In the genomic region with DNA sequence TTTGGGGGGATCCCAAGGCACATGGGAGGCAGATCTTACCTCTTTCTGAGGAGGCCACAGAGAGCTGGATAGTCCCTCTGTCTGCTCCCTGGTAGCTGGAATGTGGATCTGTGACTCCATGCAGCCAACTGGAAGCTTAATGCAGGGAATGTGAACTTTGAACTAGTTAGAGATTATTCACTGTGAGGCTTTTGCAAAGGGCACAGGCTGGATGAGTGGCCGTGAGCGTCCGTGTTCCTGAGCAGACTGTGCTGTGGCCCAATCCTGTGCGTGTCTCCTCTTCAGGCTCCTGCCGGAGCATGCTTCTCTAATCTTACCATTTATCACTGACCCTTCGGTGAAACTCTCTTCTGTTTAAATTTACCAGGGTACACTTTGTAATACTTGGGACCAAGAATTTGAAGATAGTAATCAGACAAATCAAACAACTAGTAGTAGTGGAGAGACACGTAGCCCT, we compare ENCODE assay signal across 1 cellular context.
TF ChIP-seq lines count a peak whose summit lies in the region.

No MANE protein-coding gene starts in this region.

TF ChIP-seq in HepG2, 621 proteins besides CTCF, POLR2A, EP300 and RAD21 (continued from another document and continues in another):
- TF ChIP-seq TBP (CRISPR knock-in tag; IDR thresholded peaks at IDR 0.05) (no peak), NCOR1 (IDR thresholded peaks at IDR 0.05; ENCODE audit: borderline replicate concordance, low read length) (peak; percentile 84; the same call in 1 of the 2 replicates), ELF3 (CRISPR knock-in tag; IDR thresholded peaks at IDR 0.05) (peak; percentile 46; the same call in 1 of the 2 replicates), JUNB (CRISPR knock-in tag; IDR thresholded peaks at IDR 0.05; ENCODE audit: borderline replicate concordance) (0 out of 2 replicates have a peak, but pooled peaks have one; percentile 17), ZFP1 (CRISPR knock-in tag; IDR thresholded peaks at IDR 0.05) (no peak), CEBPB (IDR thresholded peaks at IDR 0.05; ENCODE audit: borderline replicate concordance, low read depth, low read length) (0 out of 2 replicates have a peak, but pooled peaks have one; percentile 8), TEAD3 (CRISPR knock-in tag; optimal IDR thresholded peaks at IDR 0.05; ENCODE audit: borderline replicate concordance) (peak; percentile 97), LCORL (IDR thresholded peaks at IDR 0.05) (no peak), LCORL (CRISPR knock-in tag; IDR thresholded peaks at IDR 0.05) (peak; percentile 54; the same call in 1 of the 2 replicates), MYC (CRISPR knock-in tag; IDR thresholded peaks at IDR 0.05; ENCODE audit: borderline replicate concordance) (peak; percentile 63; the same call in 1 of the 2 replicates), GATAD1 (CRISPR knock-in tag; IDR thresholded peaks at IDR 0.05) (0 out of 2 replicates have a peak, but pooled peaks have one; percentile 16), ZC3H4 (CRISPR knock-in tag; IDR thresholded peaks at IDR 0.05; ENCODE audit: borderline replicate concordance) (no peak), ZNF567 (CRISPR knock-in tag; IDR thresholded peaks at IDR 0.05; ENCODE audit: borderline replicate concordance) (peak; percentile 86; the same call in 1 of the 2 replicates), FOXK1 (CRISPR knock-in tag; IDR thresholded peaks at IDR 0.05; ENCODE audit: borderline replicate concordance, low read depth) (no peak), TARDBP (CRISPR knock-in tag; IDR thresholded peaks at IDR 0.05) (peak; percentile 42; the same call in 1 of the 2 replicates), NFIC (IDR thresholded peaks at IDR 0.05; ENCODE audit: low read length) (no peak), SOX5 (CRISPR knock-in tag; IDR thresholded peaks at IDR 0.05; ENCODE audit: borderline replicate concordance) (peak; percentile 41; the same call in 1 of the 2 replicates), ZKSCAN8 (CRISPR knock-in tag; IDR thresholded peaks at IDR 0.05; ENCODE audit: borderline replicate concordance) (peak; percentile 42; the same call in 1 of the 2 replicates), HOXA3 (CRISPR knock-in tag; IDR thresholded peaks at IDR 0.05) (peak; percentile 67)
- TF ChIP-seq, protein P1, sequence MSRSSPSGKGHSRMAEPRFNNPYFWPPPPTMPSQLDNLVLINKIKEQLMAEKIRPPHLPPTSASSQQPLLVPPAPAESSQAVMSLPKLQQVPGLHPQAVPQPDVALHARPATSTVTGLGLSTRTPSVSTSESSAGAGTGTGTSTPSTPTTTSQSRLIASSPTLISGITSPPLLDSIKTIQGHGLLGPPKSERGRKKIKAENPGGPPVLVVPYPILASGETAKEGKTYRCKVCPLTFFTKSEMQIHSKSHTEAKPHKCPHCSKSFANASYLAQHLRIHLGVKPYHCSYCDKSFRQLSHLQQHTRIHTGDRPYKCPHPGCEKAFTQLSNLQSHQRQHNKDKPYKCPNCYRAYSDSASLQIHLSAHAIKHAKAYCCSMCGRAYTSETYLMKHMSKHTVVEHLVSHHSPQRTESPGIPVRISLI (CRISPR knock-in tag; IDR thresholded peaks at IDR 0.05; ENCODE audit: borderline replicate concordance), result no peak; the same call in 1 of the 2 replicates
- TF ChIP-seq, protein P2, sequence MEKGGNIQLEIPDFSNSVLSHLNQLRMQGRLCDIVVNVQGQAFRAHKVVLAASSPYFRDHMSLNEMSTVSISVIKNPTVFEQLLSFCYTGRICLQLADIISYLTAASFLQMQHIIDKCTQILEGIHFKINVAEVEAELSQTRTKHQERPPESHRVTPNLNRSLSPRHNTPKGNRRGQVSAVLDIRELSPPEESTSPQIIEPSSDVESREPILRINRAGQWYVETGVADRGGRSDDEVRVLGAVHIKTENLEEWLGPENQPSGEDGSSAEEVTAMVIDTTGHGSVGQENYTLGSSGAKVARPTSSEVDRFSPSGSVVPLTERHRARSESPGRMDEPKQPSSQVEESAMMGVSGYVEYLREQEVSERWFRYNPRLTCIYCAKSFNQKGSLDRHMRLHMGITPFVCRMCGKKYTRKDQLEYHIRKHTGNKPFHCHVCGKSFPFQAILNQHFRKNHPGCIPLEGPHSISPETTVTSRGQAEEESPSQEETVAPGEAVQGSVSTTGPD (CRISPR knock-in tag; IDR thresholded peaks at IDR 0.05), result 0 out of 2 replicates have a peak, but pooled peaks have one; percentile 37
- TF ChIP-seq, protein P3, sequence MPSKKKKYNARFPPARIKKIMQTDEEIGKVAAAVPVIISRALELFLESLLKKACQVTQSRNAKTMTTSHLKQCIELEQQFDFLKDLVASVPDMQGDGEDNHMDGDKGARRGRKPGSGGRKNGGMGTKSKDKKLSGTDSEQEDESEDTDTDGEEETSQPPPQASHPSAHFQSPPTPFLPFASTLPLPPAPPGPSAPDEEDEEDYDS (CRISPR knock-in tag; IDR thresholded peaks at IDR 0.05), result peak; percentile 71
- TF ChIP-seq, protein P4, sequence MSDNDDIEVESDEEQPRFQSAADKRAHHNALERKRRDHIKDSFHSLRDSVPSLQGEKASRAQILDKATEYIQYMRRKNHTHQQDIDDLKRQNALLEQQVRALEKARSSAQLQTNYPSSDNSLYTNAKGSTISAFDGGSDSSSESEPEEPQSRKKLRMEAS (IDR thresholded peaks at IDR 0.05), result no peak
- TF ChIP-seq, protein P5, sequence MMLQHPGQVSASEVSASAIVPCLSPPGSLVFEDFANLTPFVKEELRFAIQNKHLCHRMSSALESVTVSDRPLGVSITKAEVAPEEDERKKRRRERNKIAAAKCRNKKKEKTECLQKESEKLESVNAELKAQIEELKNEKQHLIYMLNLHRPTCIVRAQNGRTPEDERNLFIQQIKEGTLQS (CRISPR knock-in tag; IDR thresholded peaks at IDR 0.05), result 0 out of 2 replicates have a peak, but pooled peaks have one; percentile 1
- TF ChIP-seq, protein P6, sequence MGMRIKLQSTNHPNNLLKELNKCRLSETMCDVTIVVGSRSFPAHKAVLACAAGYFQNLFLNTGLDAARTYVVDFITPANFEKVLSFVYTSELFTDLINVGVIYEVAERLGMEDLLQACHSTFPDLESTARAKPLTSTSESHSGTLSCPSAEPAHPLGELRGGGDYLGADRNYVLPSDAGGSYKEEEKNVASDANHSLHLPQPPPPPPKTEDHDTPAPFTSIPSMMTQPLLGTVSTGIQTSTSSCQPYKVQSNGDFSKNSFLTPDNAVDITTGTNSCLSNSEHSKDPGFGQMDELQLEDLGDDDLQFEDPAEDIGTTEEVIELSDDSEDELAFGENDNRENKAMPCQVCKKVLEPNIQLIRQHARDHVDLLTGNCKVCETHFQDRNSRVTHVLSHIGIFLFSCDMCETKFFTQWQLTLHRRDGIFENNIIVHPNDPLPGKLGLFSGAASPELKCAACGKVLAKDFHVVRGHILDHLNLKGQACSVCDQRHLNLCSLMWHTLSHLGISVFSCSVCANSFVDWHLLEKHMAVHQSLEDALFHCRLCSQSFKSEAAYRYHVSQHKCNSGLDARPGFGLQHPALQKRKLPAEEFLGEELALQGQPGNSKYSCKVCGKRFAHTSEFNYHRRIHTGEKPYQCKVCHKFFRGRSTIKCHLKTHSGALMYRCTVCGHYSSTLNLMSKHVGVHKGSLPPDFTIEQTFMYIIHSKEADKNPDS (CRISPR knock-in tag; IDR thresholded peaks at IDR 0.05), result peak; percentile 70
- TF ChIP-seq, protein P7, sequence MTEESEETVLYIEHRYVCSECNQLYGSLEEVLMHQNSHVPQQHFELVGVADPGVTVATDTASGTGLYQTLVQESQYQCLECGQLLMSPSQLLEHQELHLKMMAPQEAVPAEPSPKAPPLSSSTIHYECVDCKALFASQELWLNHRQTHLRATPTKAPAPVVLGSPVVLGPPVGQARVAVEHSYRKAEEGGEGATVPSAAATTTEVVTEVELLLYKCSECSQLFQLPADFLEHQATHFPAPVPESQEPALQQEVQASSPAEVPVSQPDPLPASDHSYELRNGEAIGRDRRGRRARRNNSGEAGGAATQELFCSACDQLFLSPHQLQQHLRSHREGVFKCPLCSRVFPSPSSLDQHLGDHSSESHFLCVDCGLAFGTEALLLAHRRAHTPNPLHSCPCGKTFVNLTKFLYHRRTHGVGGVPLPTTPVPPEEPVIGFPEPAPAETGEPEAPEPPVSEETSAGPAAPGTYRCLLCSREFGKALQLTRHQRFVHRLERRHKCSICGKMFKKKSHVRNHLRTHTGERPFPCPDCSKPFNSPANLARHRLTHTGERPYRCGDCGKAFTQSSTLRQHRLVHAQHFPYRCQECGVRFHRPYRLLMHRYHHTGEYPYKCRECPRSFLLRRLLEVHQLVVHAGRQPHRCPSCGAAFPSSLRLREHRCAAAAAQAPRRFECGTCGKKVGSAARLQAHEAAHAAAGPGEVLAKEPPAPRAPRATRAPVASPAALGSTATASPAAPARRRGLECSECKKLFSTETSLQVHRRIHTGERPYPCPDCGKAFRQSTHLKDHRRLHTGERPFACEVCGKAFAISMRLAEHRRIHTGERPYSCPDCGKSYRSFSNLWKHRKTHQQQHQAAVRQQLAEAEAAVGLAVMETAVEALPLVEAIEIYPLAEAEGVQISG (CRISPR knock-in tag; IDR thresholded peaks at IDR 0.05), result peak; percentile 54; the same call in 1 of the 2 replicates
- TF ChIP-seq, protein P8, sequence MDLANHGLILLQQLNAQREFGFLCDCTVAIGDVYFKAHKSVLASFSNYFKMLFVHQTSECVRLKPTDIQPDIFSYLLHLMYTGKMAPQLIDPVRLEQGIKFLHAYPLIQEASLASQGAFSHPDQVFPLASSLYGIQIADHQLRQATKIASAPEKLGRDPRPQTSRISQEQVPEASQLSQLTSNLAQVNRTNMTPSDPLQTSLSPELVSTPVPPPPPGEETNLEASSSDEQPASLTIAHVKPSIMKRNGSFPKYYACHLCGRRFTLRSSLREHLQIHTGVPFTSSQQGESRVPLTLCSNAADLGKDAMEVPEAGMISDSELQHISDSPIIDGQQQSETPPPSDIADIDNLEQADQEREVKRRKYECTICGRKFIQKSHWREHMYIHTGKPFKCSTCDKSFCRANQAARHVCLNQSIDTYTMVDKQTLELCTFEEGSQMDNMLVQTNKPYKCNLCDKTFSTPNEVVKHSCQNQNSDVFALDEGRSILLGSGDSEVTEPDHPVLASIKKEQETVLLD (CRISPR knock-in tag; IDR thresholded peaks at IDR 0.05; ENCODE audit: low read depth), result no peak
- TF ChIP-seq, protein P9, sequence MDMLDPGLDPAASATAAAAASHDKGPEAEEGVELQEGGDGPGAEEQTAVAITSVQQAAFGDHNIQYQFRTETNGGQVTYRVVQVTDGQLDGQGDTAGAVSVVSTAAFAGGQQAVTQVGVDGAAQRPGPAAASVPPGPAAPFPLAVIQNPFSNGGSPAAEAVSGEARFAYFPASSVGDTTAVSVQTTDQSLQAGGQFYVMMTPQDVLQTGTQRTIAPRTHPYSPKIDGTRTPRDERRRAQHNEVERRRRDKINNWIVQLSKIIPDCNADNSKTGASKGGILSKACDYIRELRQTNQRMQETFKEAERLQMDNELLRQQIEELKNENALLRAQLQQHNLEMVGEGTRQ (IDR thresholded peaks at IDR 0.05; ENCODE audit: low read depth, low read length), result no peak
- TF ChIP-seq, protein P9 (CRISPR knock-in tag; IDR thresholded peaks at IDR 0.05; ENCODE audit: borderline replicate concordance), result no peak
- TF ChIP-seq, protein P10, sequence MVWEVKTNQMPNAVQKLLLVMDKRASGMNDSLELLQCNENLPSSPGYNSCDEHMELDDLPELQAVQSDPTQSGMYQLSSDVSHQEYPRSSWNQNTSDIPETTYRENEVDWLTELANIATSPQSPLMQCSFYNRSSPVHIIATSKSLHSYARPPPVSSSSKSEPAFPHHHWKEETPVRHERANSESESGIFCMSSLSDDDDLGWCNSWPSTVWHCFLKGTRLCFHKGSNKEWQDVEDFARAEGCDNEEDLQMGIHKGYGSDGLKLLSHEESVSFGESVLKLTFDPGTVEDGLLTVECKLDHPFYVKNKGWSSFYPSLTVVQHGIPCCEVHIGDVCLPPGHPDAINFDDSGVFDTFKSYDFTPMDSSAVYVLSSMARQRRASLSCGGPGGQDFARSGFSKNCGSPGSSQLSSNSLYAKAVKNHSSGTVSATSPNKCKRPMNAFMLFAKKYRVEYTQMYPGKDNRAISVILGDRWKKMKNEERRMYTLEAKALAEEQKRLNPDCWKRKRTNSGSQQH (CRISPR knock-in tag; IDR thresholded peaks at IDR 0.05; ENCODE audit: low read depth), result no peak
- TF ChIP-seq, protein P11, sequence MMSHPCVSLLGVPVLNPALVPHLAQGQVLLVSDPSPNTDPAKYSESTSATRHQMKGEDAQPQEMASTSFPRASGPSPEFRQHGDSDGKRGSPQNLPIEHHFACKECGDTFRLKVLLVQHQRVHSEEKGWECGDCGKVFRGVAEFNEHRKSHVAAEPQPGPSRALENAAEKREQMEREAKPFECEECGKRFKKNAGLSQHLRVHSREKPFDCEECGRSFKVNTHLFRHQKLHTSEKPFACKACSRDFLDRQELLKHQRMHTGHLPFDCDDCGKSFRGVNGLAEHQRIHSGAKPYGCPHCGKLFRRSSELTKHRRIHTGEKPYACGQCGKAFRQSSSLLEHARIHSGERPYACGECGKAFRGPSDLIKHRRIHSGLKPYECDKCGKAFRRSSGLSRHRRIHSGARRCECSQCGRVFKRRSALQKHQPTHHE (CRISPR knock-in tag; IDR thresholded peaks at IDR 0.05; ENCODE audit: borderline replicate concordance), result no peak
- TF ChIP-seq, protein P12, sequence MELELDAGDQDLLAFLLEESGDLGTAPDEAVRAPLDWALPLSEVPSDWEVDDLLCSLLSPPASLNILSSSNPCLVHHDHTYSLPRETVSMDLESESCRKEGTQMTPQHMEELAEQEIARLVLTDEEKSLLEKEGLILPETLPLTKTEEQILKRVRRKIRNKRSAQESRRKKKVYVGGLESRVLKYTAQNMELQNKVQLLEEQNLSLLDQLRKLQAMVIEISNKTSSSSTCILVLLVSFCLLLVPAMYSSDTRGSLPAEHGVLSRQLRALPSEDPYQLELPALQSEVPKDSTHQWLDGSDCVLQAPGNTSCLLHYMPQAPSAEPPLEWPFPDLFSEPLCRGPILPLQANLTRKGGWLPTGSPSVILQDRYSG (CRISPR knock-in tag; IDR thresholded peaks at IDR 0.05), result no peak
- TF ChIP-seq, protein P13, sequence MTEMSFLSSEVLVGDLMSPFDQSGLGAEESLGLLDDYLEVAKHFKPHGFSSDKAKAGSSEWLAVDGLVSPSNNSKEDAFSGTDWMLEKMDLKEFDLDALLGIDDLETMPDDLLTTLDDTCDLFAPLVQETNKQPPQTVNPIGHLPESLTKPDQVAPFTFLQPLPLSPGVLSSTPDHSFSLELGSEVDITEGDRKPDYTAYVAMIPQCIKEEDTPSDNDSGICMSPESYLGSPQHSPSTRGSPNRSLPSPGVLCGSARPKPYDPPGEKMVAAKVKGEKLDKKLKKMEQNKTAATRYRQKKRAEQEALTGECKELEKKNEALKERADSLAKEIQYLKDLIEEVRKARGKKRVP (CRISPR knock-in tag; IDR thresholded peaks at IDR 0.05), result 0 out of 4 replicates have a peak, but pooled peaks of 1 of the 2 experiments have one; percentile 26
